ENCODE assay signal across 12 cellular contexts in genomic region chr11:129323896-129324522, GRCh38. TPM values are rescaled to one million over a fixed set of nuclear protein-coding genes. Genes with fewer than 3 reads are reported as not detected.
DNase-seq lines count a peak whose midpoint lies in the region; FAIRE-seq and TF ChIP-seq lines count a peak whose summit lies in the region.
"Had no signal": no experiment of that assay in that cellular context is flagged by ENCODE, and none has a peak within 500 bp of the region (broad histone marks: within the 10 kb centered on the region; RNA-seq: fewer than 3 reads in every experiment).

No MANE protein-coding gene starts in this region.

- no peak overlapping the region for H3K27ac Mint-ChIP-seq in neural progenitor cell

- no peak overlapping the region for H2AK5ac ChIP-seq in H1 (ENCODE audit: low read depth, low read length)

- intact Hi-C loops in ascending aorta (cut with DNase I) = loop anchor here (10.0 kb wide), 1 partner anchor 89 kb away; no protein-coding TSS in a partner anchor

- peak; percentile 76 for DNase-seq in AG10803 (ENCODE audit: low read depth)
- peak; percentile 63 for DNase-seq in NCI-H2029 (lab: John Stamatoyannopoulos, UW)
- peak in 1 of 2 experiments; percentile 36 for DNase-seq in H1 (ENCODE audit: low read depth in 1 of 2, low spot score in 2 of 2)
- DNase-seq in neural progenitor cell (ENCODE audit: low spot score) = no peak
- no peak for DNase-seq in OCI-M2 (lab: John Stamatoyannopoulos, UW; ENCODE audit: unreplicated experiment)
- DNase-seq in DMS114 treated with DMSO at 0.1 percent for 48 hours (lab: John Stamatoyannopoulos, UW; ENCODE audit: unreplicated experiment) = no peak
- no peak for DNase-seq in GM10248 (ENCODE audit: extremely low spot score)
- no peak for DNase-seq in ascending aorta (ENCODE audit: low spot score in 2 of 2)
- DNase-seq: activated T-cell treated with anti-CD3 and anti-CD28 coated beads, Interleukin-2, amount 50 U/mL, for 1 hour; DND-41; RPMI8226 had no signal

- H3K9me3 ChIP-seq in H1 (ENCODE audit: insufficient read depth in 2 of 2, low read depth in 1 of 2, low read length in 1 of 2) (no peaks in the 10 kb centered on the region), neural progenitor cell (ENCODE audit: low read depth) (no peaks in the 10 kb centered on the region), ascending aorta (no peaks in the 10 kb centered on the region)

- no peak overlapping the region for H3K23ac ChIP-seq in H1 (ENCODE audit: insufficient read length)

- no peak overlapping the region for H4K8ac ChIP-seq in H1 (ENCODE audit: extremely low read depth, insufficient read depth, low read length)

- H3K27me3 Mint-ChIP-seq in neural progenitor cell (ENCODE audit: insufficient read depth, low read depth) = no peaks in the 10 kb centered on the region

- peak overlapping the region; percentile 22 for H3K4me3 Mint-ChIP-seq in neural progenitor cell

- H3K27me3 ChIP-seq in H1 (replicated peaks in 1 of 4; ENCODE audit: control insufficient read depth in 3 of 4, extremely low read depth in 1 of 4, insufficient read depth in 3 of 4, low read length in 3 of 4) (peaks cover 0 to 2% (median 0%) of the 10 kb centered on the region in 4 experiments; a peak in 1 of 7 replicates), neural progenitor cell (no peaks in the 10 kb centered on the region), ascending aorta (no peaks in the 10 kb centered on the region)

- WGBS in H1 (ENCODE audit: extremely low coverage in 1 of 2, insufficient coverage in 1 of 2, insufficient read length in 1 of 2, insufficient replicate concordance in 2 of 2, low coverage in 1 of 2, low lambda C conversion rate in 2 of 2, missing lambda C conversion rate in 1 of 2), 2 experiments = 75% methylated on average over 14 of the region's 14 CpGs; no CpG with 5 or more reads in 1 of the 2 experiments

- no peaks in the 10 kb centered on the region for H3F3A ChIP-seq in neural progenitor cell (ENCODE audit: low read depth)

- no peak for TF ChIP-seq RAD21 in H1 (IDR thresholded peaks at IDR 0.05 in 1 of 2, conservative IDR thresholded peaks at IDR 0.05 in 1 of 2; ENCODE audit: low read depth in 2 of 2, low read length in 2 of 2)

- H3K4me1 ChIP-seq in H1 (replicated peaks in 1 of 4; ENCODE audit: control insufficient read depth in 3 of 4, insufficient read depth in 4 of 4, low read length in 3 of 4) (peaks cover 0 to 6% (median 2%) of the 10 kb centered on the region in 4 experiments; a peak in 2 of 7 replicates), neural progenitor cell (peaks cover 10% of the 10 kb centered on the region), ascending aorta (no peaks in the 10 kb centered on the region)

- no peak overlapping the region for H4K5ac ChIP-seq in H1 (ENCODE audit: insufficient read length, low read depth, low read length)

- no peak overlapping the region for H3K4me2 ChIP-seq in H1 (ENCODE audit: insufficient read depth in 1 of 2, low read depth in 2 of 2, low read length in 2 of 2)
- H3K4me2 ChIP-seq in neural progenitor cell = no peak overlapping the region

- no peak overlapping the region for H2BK15ac ChIP-seq in H1 (ENCODE audit: low read length)

- POLR2A ChIA-PET in H1 (lab: Charles Lee; ENCODE audit: partially characterized antibody) (no interaction called here), GM10248 (lab: Yijun Ruan, JAX) (no interaction called here)

- H2BK120ac ChIP-seq in H1 (replicated peaks; ENCODE audit: low read depth, low read length) = no peak overlapping the region

- no peaks in the 10 kb centered on the region for H3K79me1 ChIP-seq in H1 (ENCODE audit: low read depth, low read length)

- H3K4me1 Mint-ChIP-seq in neural progenitor cell = peaks cover 38% of the 10 kb centered on the region

- H3K36me3 ChIP-seq in H1 (ENCODE audit: control insufficient read depth in 2 of 4, insufficient read depth in 4 of 4, low read length in 3 of 4) = no peaks in the 10 kb centered on the region
- H3K36me3 ChIP-seq in neural progenitor cell = no peaks in the 10 kb centered on the region
- H3K36me3 ChIP-seq in ascending aorta = no peaks in the 10 kb centered on the region

- H2BK20ac ChIP-seq in H1 (ENCODE audit: low read length) = no peak overlapping the region

- no peak overlapping the region for H3K4ac ChIP-seq in H1 (replicated peaks; ENCODE audit: insufficient read length, low read depth, low read length)

- H3K79me2 ChIP-seq in H1 (ENCODE audit: control insufficient read depth in 1 of 2, insufficient read depth in 2 of 2, low read length in 2 of 2) = no peaks in the 10 kb centered on the region
- no peaks in the 10 kb centered on the region for H3K79me2 ChIP-seq in neural progenitor cell (ENCODE audit: low read depth)

- H3K36me3 Mint-ChIP-seq in neural progenitor cell = no peaks in the 10 kb centered on the region

- TF ChIP-seq POLR2A in H1 (IDR thresholded peaks at IDR 0.05; ENCODE audit: control extremely low read depth in 1 of 2, low read depth in 2 of 2, low read length in 2 of 2) = no peak

- H3K9ac ChIP-seq in H1 (replicated peaks in 1 of 4; ENCODE audit: extremely low read depth in 1 of 4, low read depth in 3 of 4, low read length in 3 of 4) (no peak overlapping the region), neural progenitor cell (no peak overlapping the region)

- FAIRE-seq in H1 (lab: Jason Lieb, UNC) = no peak

- no peak for TF ChIP-seq EP300 in H1 (IDR thresholded peaks at IDR 0.05; ENCODE audit: borderline replicate concordance in 1 of 2, low read depth in 2 of 2, low read length in 2 of 2)

- H3K4me3 ChIP-seq in AG10803 (ENCODE audit: low read length) = peak overlapping the region; percentile 25
- no peak overlapping the region for H3K4me3 ChIP-seq in H1 (ENCODE audit: extremely low read depth in 1 of 4, insufficient read depth in 2 of 4, low read depth in 3 of 4, low read length in 4 of 4)
- no peak overlapping the region for H3K4me3 ChIP-seq in neural progenitor cell
- H3K4me3 ChIP-seq in ascending aorta = no peak overlapping the region

- H4K20me1 ChIP-seq in H1 (replicated peaks in 1 of 2; ENCODE audit: control insufficient read depth in 1 of 2, insufficient read depth in 2 of 2, low read length in 2 of 2) = no peaks in the 10 kb centered on the region
- H4K20me1 ChIP-seq in neural progenitor cell (ENCODE audit: low read depth) = no peaks in the 10 kb centered on the region

- H2BK12ac ChIP-seq in H1 (ENCODE audit: low read depth, low read length) = no peak overlapping the region

- no peak overlapping the region for H3K56ac ChIP-seq in H1 (replicated peaks; ENCODE audit: insufficient read length, low read depth, low read length)

- 0 out of 2 replicates have a peak overlapping the region, but pooled peaks have one; percentile 58 for H2AFZ ChIP-seq in H1 (ENCODE audit: low read length)
- H2AFZ ChIP-seq in neural progenitor cell (replicated peaks) = no peak overlapping the region

- H2BK5ac ChIP-seq in H1 (ENCODE audit: low read depth, low read length) = no peak overlapping the region

- H3K23me2 ChIP-seq in H1 (ENCODE audit: low read depth, low read length) = no peaks in the 10 kb centered on the region

- H3K9me3 Mint-ChIP-seq in neural progenitor cell = no peaks in the 10 kb centered on the region

- no peak overlapping the region for H3K14ac ChIP-seq in H1 (ENCODE audit: insufficient read length)

- no peak for TF ChIP-seq CTCF in AG10803 (conservative IDR thresholded peaks at IDR 0.05; ENCODE audit: low read length)
- TF ChIP-seq CTCF in H1 (IDR thresholded peaks at IDR 0.05; ENCODE audit: control extremely low read depth in 1 of 3, insufficient read depth in 1 of 3, low read depth in 1 of 3, low read length in 3 of 3) = no peak
- no peak for TF ChIP-seq CTCF in neural progenitor cell (IDR thresholded peaks at IDR 0.05)
- no peak for TF ChIP-seq CTCF in GM10248 (IDR thresholded peaks at IDR 0.05; ENCODE audit: control extremely low read depth, extremely low read depth, low read depth, missing control alignments)
- TF ChIP-seq CTCF in ascending aorta (IDR thresholded peaks at IDR 0.05) = no peak

- no peak overlapping the region for H3K27ac ChIP-seq in H1 (ENCODE audit: low read depth, low read length)
- no peak overlapping the region for H3K27ac ChIP-seq in neural progenitor cell
- no peak overlapping the region for H3K27ac ChIP-seq in ascending aorta

- H4K91ac ChIP-seq in H1 (replicated peaks; ENCODE audit: insufficient read length, low read length) = no peak overlapping the region

- H3K18ac ChIP-seq in H1 (ENCODE audit: extremely low read depth, low read length) = no peak overlapping the region

- CTCF ChIA-PET in H1 (lab: Charles Lee; ENCODE audit: partially characterized antibody) (interaction anchor here (1.1 to 1.6 kb wide), 3 partner anchors 10 to 206 kb away, joined by 3 to 4 read pairs (median 3); no protein-coding TSS in a partner anchor), GM10248 (lab: Yijun Ruan, JAX) (no interaction called here)

TF ChIP-seq in H1, 55 proteins besides CTCF, POLR2A, EP300 and RAD21:
- TF ChIP-seq TEAD4 (IDR thresholded peaks at IDR 0.05; ENCODE audit: low read depth, low read length) = no peak
- 0 out of 2 replicates have a peak, but pooled peaks have one; percentile 12 for TF ChIP-seq CEBPB (IDR thresholded peaks at IDR 0.05; ENCODE audit: low read depth, low read length)

RNA-seq across cellular contexts. Expression of gene BARX2, which starts 51.6 kb away (rescaled TPM):
- total RNA-seq in H1 (2021; fragmentation: NEBNext Ultra II Directional; extraction: Animal tissue kit (Norgen Biotek cat#: 25700)) = not detected in 2 replicates
- not detected in 2 replicates for polyA plus RNA-seq in H1 (2011; rRNA removed)
- polyA plus RNA-seq in H1 (2011; cell fraction: cytosol; rRNA removed) = not detected
- not detected for polyA plus RNA-seq in H1 (2011; cell fraction: nucleus; rRNA removed)
- not detected in 4 replicates for polyA plus RNA-seq in H1 (2012, experiment 1 of 2)
- not detected for polyA plus RNA-seq in H1 (2012, experiment 2 of 2)
- polyA plus RNA-seq in H1 (2013, experiment 1 of 2) = not detected
- polyA plus RNA-seq in H1 (2013, experiment 2 of 2) = not detected
- polyA minus RNA-seq in H1 (2011; rRNA and poly(A)+ RNA removed) = not detected in 2 replicates
- polyA minus RNA-seq in H1 (2011; cell fraction: cytosol; rRNA and poly(A)+ RNA removed) = not detected
- not detected for polyA minus RNA-seq in H1 (2011; cell fraction: nucleus; rRNA and poly(A)+ RNA removed)
- total RNA-seq in neural progenitor cell (ENCODE audit: low replicate concordance) = not detected in 2 replicates
- not detected for total RNA-seq in ascending aorta
- total RNA-seq: pulmonary artery endothelial cell had no signal

Comparison
In these comparisons a context has a peak if more than half of its experiments do, and no peak if none do; other contexts are left out.
1. DNase-seq: peak in AG10803 (single experiment) and NCI-H2029 (single experiment); none in neural progenitor cell (single experiment), OCI-M2 (single experiment), DMS114 treated with DMSO at 0.1 percent for 48 hours (single experiment), GM10248 (single experiment) and ascending aorta (0 of 2).